1 cellular context compared by ENCODE assay signal in genomic region chr14:36161781-36162180, GRCh38.
TF ChIP-seq lines count a peak whose summit lies in the region.

No MANE protein-coding gene starts in this region.

TF ChIP-seq in GM23338, 12 proteins besides CTCF, POLR2A, EP300 and RAD21:
- no peak for TF ChIP-seq ZNF462 (CRISPR knock-in tag; IDR thresholded peaks at IDR 0.05)
- TF ChIP-seq REST (IDR thresholded peaks at IDR 0.05; ENCODE audit: unreplicated experiment) = no peak
- no peak for TF ChIP-seq POLR2AphosphoS5 (IDR thresholded peaks at IDR 0.05; ENCODE audit: low read depth)
- TF ChIP-seq EZH2phosphoT487 (IDR thresholded peaks at IDR 0.05; ENCODE audit: unreplicated experiment) = no peak
- no peak for TF ChIP-seq STAT1 (IDR thresholded peaks at IDR 0.05; ENCODE audit: unreplicated experiment)
- no peak for TF ChIP-seq NANOG (IDR thresholded peaks at IDR 0.05; ENCODE audit: borderline replicate concordance)
- TF ChIP-seq ZNF114 (CRISPR knock-in tag; IDR thresholded peaks at IDR 0.05) = no peak
- TF ChIP-seq CREB1 (CRISPR knock-in tag; IDR thresholded peaks at IDR 0.05; ENCODE audit: low read depth) = no peak
- no peak for TF ChIP-seq JUNB (IDR thresholded peaks at IDR 0.05; ENCODE audit: unreplicated experiment)
- no peak for TF ChIP-seq ETS1 (IDR thresholded peaks at IDR 0.05)
- no peak for TF ChIP-seq ZNF331 (CRISPR knock-in tag; IDR thresholded peaks at IDR 0.05; ENCODE audit: low read depth)
- TF ChIP-seq EZH2 (IDR thresholded peaks at IDR 0.05; ENCODE audit: low read depth, unreplicated experiment) = no peak
